ENCODE assay signal across 8 cellular contexts in genomic region chr2:233414273-233414654, GRCh38. TPM values are rescaled to one million over a fixed set of nuclear protein-coding genes. Genes with fewer than 3 reads are reported as not detected.
DNase-seq lines count a peak whose midpoint lies in the region; ATAC-seq and TF ChIP-seq lines count a peak whose summit lies in the region.

No MANE protein-coding gene starts in this region.

- no peak overlapping the region for H4K8ac ChIP-seq in neuronal stem cell (ENCODE audit: low read depth, low read length)

- H3K79me1 ChIP-seq in neuronal stem cell (ENCODE audit: low read depth, low read length): peaks cover 5% of the 10 kb centered on the region

- H3K9ac ChIP-seq in BLaER1 (no peak overlapping the region), duodenal mucosa (ENCODE audit: low read depth in 1 of 2, low read length in 2 of 2) (peak overlapping the region; percentile 12 to 45), neuronal stem cell (ENCODE audit: low read depth, low read length, poor library complexity) (no peak overlapping the region)

- no peak overlapping the region for H2BK120ac ChIP-seq in neuronal stem cell (ENCODE audit: low read depth, low read length)

- peak overlapping the region; percentile 12; the same call in 1 of the 2 replicates for H3K27ac ChIP-seq in BLaER1
- no peak overlapping the region for H3K27ac ChIP-seq in duodenal mucosa (ENCODE audit: low read depth, low read length)
- no peak overlapping the region for H3K27ac ChIP-seq in neuronal stem cell (replicated peaks; ENCODE audit: low read length)

- H3K27me3 Mint-ChIP-seq in effector memory CD8-positive, alpha-beta T cell: no peaks in the 10 kb centered on the region

- H3K9me3 ChIP-seq in BLaER1 (peaks cover 30% of the 10 kb centered on the region), MG63 (peaks cover 16% of the 10 kb centered on the region), duodenal mucosa (ENCODE audit: control insufficient read depth in 1 of 2, low read length in 2 of 2) (peaks cover 0 to 6% of the 10 kb centered on the region in 2 donors), neuronal stem cell (replicated peaks in 1 of 2; ENCODE audit: control insufficient read depth in 2 of 2, insufficient read depth in 1 of 2, low read depth in 1 of 2, low read length in 2 of 2) (peaks cover 3 to 15% of the 10 kb centered on the region in 2 donors)

- peaks cover 80% of the 10 kb centered on the region for H3K4me1 ChIP-seq in BLaER1
- H3K4me1 ChIP-seq in duodenal mucosa (ENCODE audit: control insufficient read depth in 1 of 2, insufficient read depth in 2 of 2, low read length in 2 of 2): peaks cover 66 to 76% of the 10 kb centered on the region in 2 donors
- peaks cover 0 to 2% of the 10 kb centered on the region in 2 donors for H3K4me1 ChIP-seq in neuronal stem cell (ENCODE audit: control insufficient read depth in 2 of 2, insufficient read depth in 1 of 2, low read depth in 1 of 2, low read length in 2 of 2)

- H2BK5ac ChIP-seq in neuronal stem cell (ENCODE audit: low read length): no peak overlapping the region

- peak overlapping the region; percentile 60 for H3K23ac ChIP-seq in neuronal stem cell (ENCODE audit: low read depth, low read length, poor library complexity)

- H3K4me3 ChIP-seq in BLaER1: no peak overlapping the region
- no peak overlapping the region for H3K4me3 ChIP-seq in MG63
- no peak overlapping the region for H3K4me3 ChIP-seq in duodenal mucosa (ENCODE audit: low read depth in 1 of 2, low read length in 2 of 2)
- no peak overlapping the region for H3K4me3 ChIP-seq in neuronal stem cell (ENCODE audit: low read length in 2 of 2)

- H3K27ac Mint-ChIP-seq in effector memory CD8-positive, alpha-beta T cell: peak overlapping the region in 1 of 2 donors; percentile 69

- H2BK12ac ChIP-seq in neuronal stem cell (ENCODE audit: low read length): no peak overlapping the region

- H3K4me1 Mint-ChIP-seq in effector memory CD8-positive, alpha-beta T cell (ENCODE audit: low read depth in 2 of 2): peaks cover 61 to 63% of the 10 kb centered on the region in 2 donors

- CTCF ChIA-PET in GM10248 (lab: Yijun Ruan, JAX): interaction anchor here (1.2 to 12.4 kb wide), 4 partner anchors 9 to 297 kb away, joined by 3 to 121 read pairs (median 4); no protein-coding TSS in a partner anchor

- peak overlapping the region; percentile 52; the same call in 1 of the 2 replicates for H3K4me2 ChIP-seq in BLaER1
- no peak overlapping the region for H3K4me2 ChIP-seq in neuronal stem cell (ENCODE audit: insufficient read depth, low read length, poor library complexity, severe bottlenecking)

- no peak overlapping the region for H2AFZ ChIP-seq in neuronal stem cell (ENCODE audit: low read length)

- H4K91ac ChIP-seq in neuronal stem cell (ENCODE audit: low read depth, low read length, poor library complexity): no peak overlapping the region

- no peak overlapping the region for H2AK5ac ChIP-seq in neuronal stem cell (ENCODE audit: low read depth, low read length)

- H3K36me3 Mint-ChIP-seq in effector memory CD8-positive, alpha-beta T cell (ENCODE audit: insufficient read depth): peaks cover 16% of the 10 kb centered on the region

- no peak overlapping the region for H3K4ac ChIP-seq in neuronal stem cell (ENCODE audit: low read length)

- peak; percentile 62 for DNase-seq in MG63
- DNase-seq in neuronal stem cell (ENCODE audit: low spot score): no peak
- DNase-seq in GM10248 (ENCODE audit: extremely low spot score): no peak
- DNase-seq in effector memory CD8-positive, alpha-beta T cell: no peak

- TF ChIP-seq CTCF in GM10248 (IDR thresholded peaks at IDR 0.05; ENCODE audit: control extremely low read depth, extremely low read depth, low read depth, missing control alignments): no peak

- no peak overlapping the region for H2BK15ac ChIP-seq in neuronal stem cell (ENCODE audit: low read length)

- H3K18ac ChIP-seq in neuronal stem cell (ENCODE audit: low read length): no peak overlapping the region

- H3K4me3 Mint-ChIP-seq in effector memory CD8-positive, alpha-beta T cell: no peak overlapping the region

- H3K36me3 ChIP-seq in BLaER1: peaks cover 68% of the 10 kb centered on the region
- H3K36me3 ChIP-seq in MG63: peaks cover 19% of the 10 kb centered on the region
- H3K36me3 ChIP-seq in duodenal mucosa (ENCODE audit: control insufficient read depth in 1 of 2, insufficient read depth in 2 of 2, low read length in 2 of 2): peaks cover 0 to 3% of the 10 kb centered on the region in 2 donors
- no peaks in the 10 kb centered on the region for H3K36me3 ChIP-seq in neuronal stem cell (replicated peaks in 1 of 2; ENCODE audit: control insufficient read depth in 2 of 2, insufficient read depth in 2 of 2, low read length in 2 of 2)

- H4K20me1 ChIP-seq in BLaER1: peaks cover 94% of the 10 kb centered on the region

- H3K14ac ChIP-seq in neuronal stem cell (ENCODE audit: low read length): no peak overlapping the region

- POLR2A ChIA-PET in GM10248 (lab: Yijun Ruan, JAX): no interaction called here

- WGBS in neuronal stem cell (ENCODE audit: extremely low coverage in 2 of 2, insufficient read length in 2 of 2, insufficient replicate concordance in 1 of 2), 2 donors: no CpG with 5 or more reads among the region's 4 CpGs

- H3K27me3 ChIP-seq in BLaER1: no peaks in the 10 kb centered on the region
- H3K27me3 ChIP-seq in MG63: no peaks in the 10 kb centered on the region
- H3K27me3 ChIP-seq in duodenal mucosa (ENCODE audit: control insufficient read depth in 1 of 2, insufficient read depth in 2 of 2, low read length in 2 of 2): no peaks in the 10 kb centered on the region
- H3K27me3 ChIP-seq in neuronal stem cell (ENCODE audit: control insufficient read depth in 3 of 3, insufficient read depth in 3 of 3, low read depth in 1 of 3, low read length in 3 of 3): no peaks in the 10 kb centered on the region

- no peaks in the 10 kb centered on the region for H3K9me3 Mint-ChIP-seq in effector memory CD8-positive, alpha-beta T cell

- ATAC-seq in effector memory CD8-positive, alpha-beta T cell (replicated peaks): no peak
- ATAC-seq in HG03025 (IDR thresholded peaks at IDR 0.05; ENCODE audit: low FRiP score, unreplicated experiment) (no peak), HG03196 (IDR thresholded peaks at IDR 0.05; ENCODE audit: unreplicated experiment) (no peak)

RNA-seq across cellular contexts. Expression of gene DGKD, which starts 60.0 kb away (rescaled TPM):
- total RNA-seq in MG63 (2014; rRNA removed; shearing (Covaris generic); ENCODE audit: low replicate concordance): 8.8 and 8.9 TPM in 2 replicates
- 15.2 TPM for polyA plus RNA-seq in neuronal stem cell (2013, experiment 1 of 2)
- polyA plus RNA-seq in neuronal stem cell (2013, experiment 2 of 2): 15.9 TPM

Comparison
In these comparisons a context has a peak if more than half of its experiments do, and no peak if none do; other contexts are left out.
1. H3K9ac ChIP-seq: peak in duodenal mucosa (2 of 2); none in BLaER1 (single experiment) and neuronal stem cell (single experiment).